13 cellular contexts compared by ENCODE assay signal in genomic region chr16:27640277-27640600, GRCh38.
A peak's percentile ranks its signal among the peaks of the same experiment; 100 is the strongest.
DNase-seq lines count a peak whose midpoint lies in the region; ATAC-seq, FAIRE-seq and TF ChIP-seq lines count a peak whose summit lies in the region.
"Had no signal": no experiment of that assay in that cellular context is flagged by ENCODE, and none has a peak within 500 bp of the region (broad histone marks: within the 10 kb centered on the region; RNA-seq: fewer than 3 reads in every experiment).

No MANE protein-coding gene starts in this region.

- FAIRE-seq in keratinocyte (lab: Jason Lieb, UNC) = no peak

- peaks cover 2% of the 10 kb centered on the region for H4K20me1 ChIP-seq in keratinocyte (ENCODE audit: control insufficient read depth, extremely low read depth, insufficient read depth, low read length)
- H4K20me1 ChIP-seq in OCI-LY7 (ENCODE audit: insufficient read depth, low read length) = no peaks in the 10 kb centered on the region

- H2AFZ ChIP-seq in keratinocyte (ENCODE audit: control insufficient read depth, low read length) = no peak overlapping the region
- no peak overlapping the region for H2AFZ ChIP-seq in OCI-LY7 (ENCODE audit: low read length)

- H3K9me1 ChIP-seq in keratinocyte (ENCODE audit: control insufficient read depth, extremely low read depth, insufficient read depth, low read length) = no peaks in the 10 kb centered on the region

- H3K4me1 ChIP-seq in keratinocyte (ENCODE audit: control insufficient read depth, extremely low read depth, insufficient read depth, low read length) (peaks cover 7% of the 10 kb centered on the region), OCI-LY7 (ENCODE audit: insufficient read depth, low read length, poor library complexity, severe bottlenecking) (no peaks in the 10 kb centered on the region)
- H3K4me1 ChIP-seq: uterus had no signal

- H3K4me3 Mint-ChIP-seq in activated naive CD8-positive, alpha-beta T cell treated with anti-CD3 and anti-CD28 coated beads, Interleukin-2, amount 50 U/mL, for 24 hours = no peak overlapping the region
- H3K4me3 Mint-ChIP-seq in activated naive CD8-positive, alpha-beta T cell treated with anti-CD3 and anti-CD28 coated beads for 36 hours = no peak overlapping the region
- no peak overlapping the region for H3K4me3 Mint-ChIP-seq in WTC11
- H3K4me3 Mint-ChIP-seq: activated CD4-positive, alpha-beta T cell treated with anti-CD3 and anti-CD28 coated beads, Interleukin-2, amount 10 ng/mL, durations not matched to agents 24 days and 14 days had no signal

- no peak overlapping the region for H3K4me3 ChIP-seq in keratinocyte (ENCODE audit: control insufficient read depth in 2 of 3, extremely low read depth in 1 of 3, insufficient read depth in 2 of 3, low read depth in 1 of 3, low read length in 3 of 3)
- no peak overlapping the region for H3K4me3 ChIP-seq in OCI-LY7 (ENCODE audit: low read depth, low read length, poor library complexity, severe bottlenecking)
- H3K4me3 ChIP-seq: K562, uterus had no signal

- TF ChIP-seq CTCF in WTC11 (IDR thresholded peaks at IDR 0.05) (no peak), keratinocyte (optimal IDR thresholded peaks at IDR 0.05 in 1 of 3, IDR thresholded peaks at IDR 0.05 in 1 of 3, conservative IDR thresholded peaks at IDR 0.05 in 1 of 3; ENCODE audit: extremely low read depth in 1 of 3, insufficient read depth in 2 of 3, low read length in 3 of 3) (no peak), OCI-LY7 (conservative IDR thresholded peaks at IDR 0.05; ENCODE audit: low read length) (no peak)

- no peaks in the 10 kb centered on the region for H3K9me3 Mint-ChIP-seq in activated naive CD8-positive, alpha-beta T cell treated with anti-CD3 and anti-CD28 coated beads, Interleukin-2, amount 50 U/mL, for 24 hours
- H3K9me3 Mint-ChIP-seq in activated naive CD8-positive, alpha-beta T cell treated with anti-CD3 and anti-CD28 coated beads for 36 hours = no peaks in the 10 kb centered on the region
- H3K9me3 Mint-ChIP-seq in WTC11 = no peaks in the 10 kb centered on the region
- H3K9me3 Mint-ChIP-seq: activated CD4-positive, alpha-beta T cell treated with anti-CD3 and anti-CD28 coated beads, Interleukin-2, amount 10 ng/mL, durations not matched to agents 24 days and 14 days had no signal

- H3K9ac ChIP-seq in keratinocyte (ENCODE audit: control insufficient read depth, extremely low read depth, insufficient read depth, low read length) = no peak overlapping the region

- intact Hi-C loops in OCI-LY7 (cut with micrococcal nuclease; ENCODE audit: unreplicated experiment) = no loop called here

- no TSS peak for BruUV-seq in OCI-LY7 (replicated peaks; lab: Mats Ljungman, UMichigan)

- dilution Hi-C loops in keratinocyte (cut with MboI; ENCODE audit: extremely low pct_ligation_motif_present, low sequenced_read_pairs) = no loop called here

- H3K27me3 ChIP-seq in keratinocyte (ENCODE audit: control insufficient read depth, extremely low read depth, insufficient read depth, low read length) = no peaks in the 10 kb centered on the region
- H3K27me3 ChIP-seq: uterus had no signal

- peak; percentile 42 for ATAC-seq in activated naive CD8-positive, alpha-beta T cell treated with anti-CD3 and anti-CD28 coated beads, Interleukin-2, amount 50 U/mL, for 24 hours
- ATAC-seq in WTC11 = peak; percentile 85

- POLR2A ChIA-PET in WTC11 (lab: Charles Lee) = interaction anchor here (1.0 kb wide), 1 partner anchor 210 kb away, joined by 3 read pairs; no protein-coding TSS in a partner anchor
- POLR2A ChIA-PET in OCI-LY7 (lab: Charles Lee) = interaction anchor here (0.5 kb wide), 1 partner anchor 215 kb away, joined by 5 read pairs; no protein-coding TSS in a partner anchor

- no peak overlapping the region for H3K27ac Mint-ChIP-seq in activated naive CD8-positive, alpha-beta T cell treated with anti-CD3 and anti-CD28 coated beads, Interleukin-2, amount 50 U/mL, for 24 hours
- H3K27ac Mint-ChIP-seq in activated naive CD8-positive, alpha-beta T cell treated with anti-CD3 and anti-CD28 coated beads for 36 hours = no peak overlapping the region
- no peak overlapping the region for H3K27ac Mint-ChIP-seq in WTC11
- H3K27ac Mint-ChIP-seq: activated CD4-positive, alpha-beta T cell treated with anti-CD3 and anti-CD28 coated beads, Interleukin-2, amount 10 ng/mL, durations not matched to agents 24 days and 14 days had no signal

- H3K27me3 Mint-ChIP-seq in activated naive CD8-positive, alpha-beta T cell treated with anti-CD3 and anti-CD28 coated beads, Interleukin-2, amount 50 U/mL, for 24 hours = no peaks in the 10 kb centered on the region
- no peaks in the 10 kb centered on the region for H3K27me3 Mint-ChIP-seq in activated naive CD8-positive, alpha-beta T cell treated with anti-CD3 and anti-CD28 coated beads for 36 hours
- H3K27me3 Mint-ChIP-seq in WTC11 (ENCODE audit: low read depth) = no peaks in the 10 kb centered on the region
- H3K27me3 Mint-ChIP-seq: activated CD4-positive, alpha-beta T cell treated with anti-CD3 and anti-CD28 coated beads, Interleukin-2, amount 10 ng/mL, durations not matched to agents 24 days and 14 days had no signal

- no peak for DNase-seq in activated naive CD8-positive, alpha-beta T cell treated with anti-CD3 and anti-CD28 coated beads, Interleukin-2, amount 50 U/mL, for 24 hours
- no peak for DNase-seq in activated naive CD8-positive, alpha-beta T cell treated with anti-CD3 and anti-CD28 coated beads for 36 hours
- DNase-seq in WTC11 (ENCODE audit: low spot score) = peak; percentile 35
- DNase-seq in keratinocyte (ENCODE audit: low read depth, low spot score) = no peak
- DNase-seq in OCI-LY7 (ENCODE audit: low spot score) = no peak
- DNase-seq in RKO (ENCODE audit: low spot score) = no peak
- no peak for DNase-seq in NCI-H1436 treated with DMSO at 0.1 percent for 48 hours (lab: John Stamatoyannopoulos, UW)
- DNase-seq in cortex of kidney (lab: John Stamatoyannopoulos, UW) = no peak
- DNase-seq: NCI-H774, T-helper 9 cell, uterus had no signal

- H3K9me2 ChIP-seq in OCI-LY7 (ENCODE audit: insufficient read depth, low read length) = no peaks in the 10 kb centered on the region

- H3K36me3 ChIP-seq in keratinocyte (ENCODE audit: control insufficient read depth in 2 of 2, extremely low read depth in 1 of 2, insufficient read depth in 2 of 2, low read length in 2 of 2) (peaks cover 0 to 4% of the 10 kb centered on the region in 2 experiments), OCI-LY7 (ENCODE audit: insufficient read depth, low read length) (no peaks in the 10 kb centered on the region)
- H3K36me3 ChIP-seq: uterus had no signal

- peak overlapping the region; percentile 6 for H3K27ac ChIP-seq in keratinocyte (ENCODE audit: control insufficient read depth, insufficient read depth, low read length)
- no peak overlapping the region for H3K27ac ChIP-seq in OCI-LY7 (ENCODE audit: low read depth, low read length, poor library complexity, severe bottlenecking)
- H3K27ac ChIP-seq: uterus had no signal

- no peaks in the 10 kb centered on the region for H3K36me3 Mint-ChIP-seq in activated naive CD8-positive, alpha-beta T cell treated with anti-CD3 and anti-CD28 coated beads, Interleukin-2, amount 50 U/mL, for 24 hours (ENCODE audit: low read depth)
- peaks cover 6% of the 10 kb centered on the region for H3K36me3 Mint-ChIP-seq in activated naive CD8-positive, alpha-beta T cell treated with anti-CD3 and anti-CD28 coated beads for 36 hours
- peaks cover 7% of the 10 kb centered on the region; the same call in 1 of the 2 replicates for H3K36me3 Mint-ChIP-seq in WTC11

- CTCF ChIA-PET in WTC11 (lab: Charles Lee) (interaction anchor here (0.6 to 2.6 kb wide), 50 partner anchors 8 to 451 kb away, joined by 3 to 30 read pairs (median 5); partner anchors contain the start of genes GTF3C1 and KATNIP), OCI-LY7 (lab: Charles Lee; ENCODE audit: unreplicated experiment) (no interaction called here)

- H3K4me1 Mint-ChIP-seq in activated naive CD8-positive, alpha-beta T cell treated with anti-CD3 and anti-CD28 coated beads, Interleukin-2, amount 50 U/mL, for 24 hours = no peaks in the 10 kb centered on the region
- no peaks in the 10 kb centered on the region for H3K4me1 Mint-ChIP-seq in activated naive CD8-positive, alpha-beta T cell treated with anti-CD3 and anti-CD28 coated beads for 36 hours
- peaks cover 23% of the 10 kb centered on the region for H3K4me1 Mint-ChIP-seq in WTC11

- H3K4me2 ChIP-seq in keratinocyte (ENCODE audit: control insufficient read depth, extremely low read depth, insufficient read depth, low read depth, low read length) (no peak overlapping the region), OCI-LY7 (ENCODE audit: low read length) (no peak overlapping the region)

- H3K79me2 ChIP-seq in keratinocyte (ENCODE audit: control insufficient read depth, insufficient read depth, low read length) = no peaks in the 10 kb centered on the region
- H3K79me2 ChIP-seq in OCI-LY7 (ENCODE audit: insufficient read depth, low read depth, low read length) = no peaks in the 10 kb centered on the region

- H3K9me3 ChIP-seq in keratinocyte (ENCODE audit: control insufficient read depth, low read depth, low read length) (no peaks in the 10 kb centered on the region), OCI-LY7 (ENCODE audit: low read length) (no peaks in the 10 kb centered on the region)
- H3K9me3 ChIP-seq: uterus had no signal

TF ChIP-seq in WTC11, 78 proteins besides CTCF, POLR2A, EP300 and RAD21:
- TF ChIP-seq FOXP1 (CRISPR knock-in tag; IDR thresholded peaks at IDR 0.05; ENCODE audit: borderline replicate concordance) = no peak
- TF ChIP-seq, protein P1, sequence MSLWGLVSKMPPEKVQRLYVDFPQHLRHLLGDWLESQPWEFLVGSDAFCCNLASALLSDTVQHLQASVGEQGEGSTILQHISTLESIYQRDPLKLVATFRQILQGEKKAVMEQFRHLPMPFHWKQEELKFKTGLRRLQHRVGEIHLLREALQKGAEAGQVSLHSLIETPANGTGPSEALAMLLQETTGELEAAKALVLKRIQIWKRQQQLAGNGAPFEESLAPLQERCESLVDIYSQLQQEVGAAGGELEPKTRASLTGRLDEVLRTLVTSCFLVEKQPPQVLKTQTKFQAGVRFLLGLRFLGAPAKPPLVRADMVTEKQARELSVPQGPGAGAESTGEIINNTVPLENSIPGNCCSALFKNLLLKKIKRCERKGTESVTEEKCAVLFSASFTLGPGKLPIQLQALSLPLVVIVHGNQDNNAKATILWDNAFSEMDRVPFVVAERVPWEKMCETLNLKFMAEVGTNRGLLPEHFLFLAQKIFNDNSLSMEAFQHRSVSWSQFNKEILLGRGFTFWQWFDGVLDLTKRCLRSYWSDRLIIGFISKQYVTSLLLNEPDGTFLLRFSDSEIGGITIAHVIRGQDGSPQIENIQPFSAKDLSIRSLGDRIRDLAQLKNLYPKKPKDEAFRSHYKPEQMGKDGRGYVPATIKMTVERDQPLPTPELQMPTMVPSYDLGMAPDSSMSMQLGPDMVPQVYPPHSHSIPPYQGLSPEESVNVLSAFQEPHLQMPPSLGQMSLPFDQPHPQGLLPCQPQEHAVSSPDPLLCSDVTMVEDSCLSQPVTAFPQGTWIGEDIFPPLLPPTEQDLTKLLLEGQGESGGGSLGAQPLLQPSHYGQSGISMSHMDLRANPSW (CRISPR knock-in tag; conservative IDR thresholded peaks at IDR 0.05; ENCODE audit: low read depth) = no peak
- TF ChIP-seq TCF7 (CRISPR knock-in tag; IDR thresholded peaks at IDR 0.05; ENCODE audit: low read depth) = no peak
- no peak for TF ChIP-seq ETV6 (CRISPR knock-in tag; IDR thresholded peaks at IDR 0.05)
- no peak for TF ChIP-seq MYBL2 (CRISPR knock-in tag; IDR thresholded peaks at IDR 0.05)
- TF ChIP-seq ZNF219 (CRISPR knock-in tag; IDR thresholded peaks at IDR 0.05; ENCODE audit: borderline replicate concordance) = no peak
TF ChIP-seq in WTC11: peak in this region for 0.
